ENCODE assay signal across 16 cellular contexts in the genomic region with DNA sequence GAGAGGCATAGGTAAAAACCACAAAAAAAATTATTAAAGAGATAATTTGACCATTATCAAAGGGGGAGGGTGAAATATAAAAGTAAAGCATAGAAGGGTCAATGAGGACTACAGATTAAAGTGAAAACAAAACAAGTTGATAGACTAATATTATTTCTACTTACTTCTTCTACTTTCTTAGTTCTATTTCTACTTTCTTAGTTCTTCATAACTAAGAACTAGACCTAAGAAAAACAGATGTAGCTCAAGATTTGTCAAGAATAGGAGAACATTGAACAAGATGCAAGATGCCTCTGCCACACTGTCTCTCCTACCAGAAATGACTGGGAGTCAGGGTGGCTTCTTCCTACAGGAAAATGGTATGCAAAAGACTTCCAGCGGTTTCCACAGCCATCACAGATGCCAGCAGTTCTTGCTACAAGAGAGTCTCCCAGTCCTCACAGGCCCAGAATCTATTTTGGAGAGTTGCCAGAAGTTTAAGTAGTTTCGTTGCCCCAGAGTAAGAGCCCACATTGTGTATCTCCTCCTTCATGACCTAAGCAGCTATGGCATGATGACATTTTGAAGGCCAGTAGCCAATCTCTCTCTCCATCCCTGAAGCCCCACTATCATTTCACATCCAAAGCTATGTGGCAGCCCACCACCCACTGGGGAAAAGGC.
"Had no signal": no experiment of that assay in that cellular context is flagged by ENCODE, and none has a peak within 500 bp of the region (broad histone marks: within the 10 kb centered on the region; RNA-seq: fewer than 3 reads in every experiment).

No MANE protein-coding gene starts in this region.

- H3K9me3 Mint-ChIP-seq: stimulated activated effector memory CD8-positive, alpha-beta T cell treated with anti-CD3 and anti-CD28 coated beads, Interleukin-12 subunit alpha, Interleukin-12 subunit beta, amount 100 ng/mL, for 72 hours had no signal

- H3K9me3 ChIP-seq: thyroid gland had no signal

- ATAC-seq: activated CD4-positive, CD25-positive, alpha-beta regulatory T cell treated with anti-CD3 and anti-CD28 coated beads, Interleukin-2, amount 50 U/mL, for 24 hours; activated CD8-positive, alpha-beta memory T cell treated with anti-CD3 and anti-CD28 coated beads, Interleukin-2, amount 10 ng/mL, durations not matched to agents 7 days and 5 days; left lung; mucosa of descending colon; naive thymus-derived CD8-positive, alpha-beta T cell; stimulated activated effector memory CD8-positive, alpha-beta T cell treated with anti-CD3 and anti-CD28 coated beads, Interleukin-12 subunit alpha, Interleukin-12 subunit beta, amount 100 ng/mL, for 72 hours had no signal

- H3K27ac Mint-ChIP-seq: activated CD8-positive, alpha-beta memory T cell treated with anti-CD3 and anti-CD28 coated beads, Interleukin-2, amount 10 ng/mL, durations not matched to agents 7 days and 5 days; activated naive CD8-positive, alpha-beta T cell; brain; dendritic cell treated with granulocyte-macrophage colony-stimulating factor and Interleukin-4, amounts not matched to agents 40 ng/mL and 50 ng/mL, for 4 days; stimulated activated effector memory CD8-positive, alpha-beta T cell treated with anti-CD3 and anti-CD28 coated beads, Interleukin-12 subunit alpha, Interleukin-12 subunit beta, amount 100 ng/mL, for 72 hours had no signal

- H3K27me3 ChIP-seq: left lung, thyroid gland had no signal

- H3K27me3 Mint-ChIP-seq: activated CD8-positive, alpha-beta memory T cell treated with anti-CD3 and anti-CD28 coated beads, Interleukin-2, amount 10 ng/mL, durations not matched to agents 7 days and 5 days; activated naive CD8-positive, alpha-beta T cell; brain; dendritic cell treated with granulocyte-macrophage colony-stimulating factor and Interleukin-4, amounts not matched to agents 40 ng/mL and 50 ng/mL, for 4 days; naive thymus-derived CD8-positive, alpha-beta T cell had no signal

- H3K4me3 Mint-ChIP-seq: activated CD8-positive, alpha-beta memory T cell treated with anti-CD3 and anti-CD28 coated beads, Interleukin-2, amount 10 ng/mL, durations not matched to agents 7 days and 5 days; activated naive CD8-positive, alpha-beta T cell; brain; dendritic cell treated with granulocyte-macrophage colony-stimulating factor and Interleukin-4, amounts not matched to agents 40 ng/mL and 50 ng/mL, for 4 days; naive thymus-derived CD8-positive, alpha-beta T cell; stimulated activated effector memory CD8-positive, alpha-beta T cell treated with anti-CD3 and anti-CD28 coated beads, Interleukin-12 subunit alpha, Interleukin-12 subunit beta, amount 100 ng/mL, for 72 hours had no signal

- H3K27ac ChIP-seq: left lung, thyroid gland had no signal

- H3K4me1 Mint-ChIP-seq: brain had no signal

- H3K36me3 Mint-ChIP-seq: brain had no signal

- DNase-seq: activated CD4-positive, alpha-beta T cell treated with anti-CD3 and anti-CD28 coated beads, Interleukin-2, amount 50 U/mL, for 4 hours; activated CD8-positive, alpha-beta memory T cell treated with anti-CD3 and anti-CD28 coated beads, Interleukin-2, amount 10 ng/mL, durations not matched to agents 7 days and 5 days; activated gamma-delta T cell; activated T-cell treated with anti-CD3 and anti-CD28 coated beads, Interleukin-2, amount 50 U/mL, for 48 hours; amygdala; erythroblast; left lung; mucosa of descending colon; naive thymus-derived CD8-positive, alpha-beta T cell; right cardiac atrium; thyroid gland had no signal
